11 cellular contexts compared by ENCODE assay signal in the genomic region with DNA sequence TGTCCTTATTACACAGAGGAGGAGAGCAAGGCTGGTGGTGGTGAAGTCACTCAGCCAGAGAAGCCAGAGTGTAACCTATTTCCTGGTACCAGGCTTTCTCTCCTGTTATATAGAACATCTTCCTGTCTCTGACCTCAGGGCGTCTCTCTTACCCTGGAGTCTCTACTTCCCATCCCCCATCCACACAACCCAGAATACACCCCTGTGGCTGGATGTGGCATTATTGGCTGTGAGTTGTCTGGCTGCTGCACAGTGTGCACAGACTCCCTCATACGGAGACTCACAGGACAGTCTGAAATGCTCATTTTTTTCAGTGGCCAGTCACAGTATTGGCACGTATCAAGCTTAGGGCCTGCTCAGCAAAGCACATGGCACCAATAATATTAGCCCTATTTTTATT. TPM values are rescaled to one million over a fixed set of nuclear protein-coding genes. Genes with fewer than 3 reads are reported as not detected.
A peak's percentile ranks its signal among the peaks of the same experiment; 100 is the strongest.
DNase-seq lines count a peak whose midpoint lies in the region; ATAC-seq and TF ChIP-seq lines count a peak whose summit lies in the region.
"Had no signal": no experiment of that assay in that cellular context is flagged by ENCODE, and none has a peak within 500 bp of the region (broad histone marks: within the 10 kb centered on the region; RNA-seq: fewer than 3 reads in every experiment).

No MANE protein-coding gene starts in this region.

- H3K27ac Mint-ChIP-seq in osteocyte (ENCODE audit: unreplicated experiment), result no peak overlapping the region
- H3K27ac Mint-ChIP-seq: activated naive CD8-positive, alpha-beta T cell had no signal

- H3K9me3 Mint-ChIP-seq in osteocyte (ENCODE audit: unreplicated experiment), result no peaks in the 10 kb centered on the region

- no peaks in the 10 kb centered on the region for H3K36me3 Mint-ChIP-seq in osteocyte (ENCODE audit: unreplicated experiment)

- in situ Hi-C loops in brain microvascular endothelial cell (cut with HindIII; ENCODE audit: low pct_ligation_motif_present, low sequenced_read_pairs) (no loop called here), GM13977 (cut with MboI; ENCODE audit: low pct_unique_long_range_greater_than_20kb, low sequenced_read_pairs, unreplicated experiment) (no loop called here)

- H3K4me3 ChIP-seq in AG10803 (ENCODE audit: low read length), result no peak overlapping the region
- H3K4me3 ChIP-seq in brain microvascular endothelial cell (ENCODE audit: low read depth, low read length), result no peak overlapping the region

- peaks cover 1% of the 10 kb centered on the region for H3K4me1 Mint-ChIP-seq in osteocyte (ENCODE audit: unreplicated experiment)

- peaks cover 3% of the 10 kb centered on the region for H3K27me3 Mint-ChIP-seq in osteocyte (ENCODE audit: unreplicated experiment)

- TF ChIP-seq CTCF in AG10803 (conservative IDR thresholded peaks at IDR 0.05; ENCODE audit: low read length) (no peak), brain microvascular endothelial cell (IDR thresholded peaks at IDR 0.05; ENCODE audit: low read depth, low read length, missing control alignments) (peak; percentile 12), GM13977 (IDR thresholded peaks at IDR 0.05; ENCODE audit: extremely low read depth, insufficient read depth, missing control alignments) (no peak), osteocyte (IDR thresholded peaks at IDR 0.05) (no peak)

- H3K4me3 Mint-ChIP-seq in osteocyte (ENCODE audit: unreplicated experiment), result no peak overlapping the region
- H3K4me3 Mint-ChIP-seq: activated naive CD8-positive, alpha-beta T cell had no signal

- H3K27me3 ChIP-seq in brain microvascular endothelial cell (replicated peaks), result no peaks in the 10 kb centered on the region

- no peaks in the 10 kb centered on the region for H3K36me3 ChIP-seq in brain microvascular endothelial cell (replicated peaks)

- H3K27ac ChIP-seq in brain microvascular endothelial cell, result no peak overlapping the region

- DNase-seq in AG10803 (ENCODE audit: low read depth) (peak; percentile 24), GM03348 (ENCODE audit: low spot score) (peak; percentile 24), NOMO-1 treated with dmso at 0.1 percent for 144 hours (lab: John Stamatoyannopoulos, UW; ENCODE audit: unreplicated experiment) (peak; percentile 77), brain microvascular endothelial cell (peak; percentile 51), NCI-H2171 treated with DMSO at 0.1 percent for 48 hours (lab: John Stamatoyannopoulos, UW) (no peak), GM13977 (ENCODE audit: low spot score) (no peak), osteocyte (ENCODE audit: extremely low spot score, unreplicated experiment) (no peak)
- DNase-seq: NCI-H510A treated with DMSO at 0.1 percent for 48 hours; stimulated activated CD4-positive, alpha-beta T cell treated with anti-CD3 and anti-CD28 coated beads, Interleukin-4, amount 100 ng/mL, for 4 hours had no signal

- ATAC-seq in HG03095 (IDR thresholded peaks at IDR 0.05; ENCODE audit: unreplicated experiment), result no peak

RNA-seq across cellular contexts. Expression of gene PODXL2, which starts 8.6 kb away (rescaled TPM):
- total RNA-seq in osteocyte, result 5.7 and 5.9 TPM in 2 replicates

RNA-seq across cellular contexts. Expression of gene ABTB1, which starts 35.2 kb away (rescaled TPM):
- total RNA-seq in osteocyte, result 69.8 and 73.4 TPM in 2 replicates

RNA-seq across cellular contexts. Expression of gene MCM2, which starts 39.3 kb away (rescaled TPM):
- 19.2 and 20.4 TPM in 2 replicates for total RNA-seq in osteocyte

RNA-seq across cellular contexts. Expression of gene TPRA1, which starts 47.0 kb away (rescaled TPM):
- 49.0 and 49.7 TPM in 2 replicates for total RNA-seq in osteocyte

Comparison
In these comparisons a context has a peak if more than half of its experiments do, and no peak if none do; other contexts are left out.
1. DNase-seq: peak in AG10803 (single experiment), GM03348 (single experiment), NOMO-1 treated with dmso at 0.1 percent for 144 hours (single experiment) and brain microvascular endothelial cell (single experiment); none in NCI-H2171 treated with DMSO at 0.1 percent for 48 hours (single experiment), GM13977 (single experiment) and osteocyte (single experiment).